8 cellular contexts compared by ENCODE assay signal in genomic region chr14:23989734-23990445, GRCh38. TPM values are rescaled to one million over a fixed set of nuclear protein-coding genes. Genes with fewer than 3 reads are reported as not detected.
DNase-seq lines count a peak whose midpoint lies in the region; ATAC-seq and TF ChIP-seq lines count a peak whose summit lies in the region.
"Not testable (repeated sequence)": the region's sequence is repeated elsewhere in the genome, so short reads cannot be mapped to it uniquely, and the experiment has no call there.

No MANE protein-coding gene starts in this region.

- not testable (repeated sequence) for TF ChIP-seq CTCF in OCI-LY3 (IDR thresholded peaks at IDR 0.05; ENCODE audit: low read depth, low read length); endodermal cell (conservative IDR thresholded peaks at IDR 0.05)

- not testable (repeated sequence) for H3K36me3 ChIP-seq in CD8-positive, alpha-beta memory T cell (ENCODE audit: insufficient read depth, low read length); OCI-LY3 (replicated peaks; ENCODE audit: low read depth, low read length); endodermal cell (ENCODE audit: control insufficient read depth, insufficient read depth, low read length)
- peaks cover 18% of the 10 kb centered on the region for H3K36me3 ChIP-seq in KOPT-K1 (ENCODE audit: insufficient read depth, low read length)

- H3K9ac ChIP-seq in OCI-LY3 (ENCODE audit: low read length): peak overlapping the region; percentile 81; the same call in 1 of the 2 replicates
- H3K9ac ChIP-seq in endodermal cell (ENCODE audit: extremely low read depth, low read length, poor library complexity, severe bottlenecking): not testable (repeated sequence)

- POLR2A ChIA-PET in CD8-positive, alpha-beta memory T cell (lab: Charles Lee): interaction anchor here (0.6 kb wide), 1 partner anchor 68 kb away, joined by 3 read pairs; no protein-coding TSS in a partner anchor

- H3K4me2 ChIP-seq in OCI-LY3 (ENCODE audit: low read length): peak overlapping the region; percentile 99

- H3K36me3 Mint-ChIP-seq in CD8-positive, alpha-beta memory T cell; activated T-helper 1 cell treated with anti-CD3 and anti-CD28 coated beads, Interleukin-12 subunit alpha, Interleukin-12 subunit beta, Interleukin-2, Interleukin-4 antibody, amounts not matched to agents 30 ng/mL and 10 ng/mL and 1 ng/mL, durations not matched to agents 14 hours and 24 hours and 36 hours (ENCODE audit: low read depth); endodermal cell (ENCODE audit: low read depth): not testable (repeated sequence)

- intact Hi-C loops in activated T-helper 1 cell treated with anti-CD3 and anti-CD28 coated beads, Interleukin-12 subunit alpha, Interleukin-12 subunit beta, Interleukin-2, Interleukin-4 antibody, amounts not matched to agents 30 ng/mL and 10 ng/mL and 1 ng/mL, durations not matched to agents 14 hours and 24 hours and 36 hours (cut with micrococcal nuclease): loop anchor here (1.0 to 5.0 kb wide), 2 partner anchors 63 to 102 kb away; partner anchors contain the start of gene PCK2

- H3K4me1 ChIP-seq in CD8-positive, alpha-beta memory T cell (ENCODE audit: insufficient read depth, low read length); endodermal cell (ENCODE audit: control insufficient read depth, insufficient read depth, low read length): not testable (repeated sequence)
- peaks cover 11% of the 10 kb centered on the region for H3K4me1 ChIP-seq in OCI-LY3 (ENCODE audit: low read length)

- H3K27me3 Mint-ChIP-seq in CD8-positive, alpha-beta memory T cell; activated T-helper 1 cell treated with anti-CD3 and anti-CD28 coated beads, Interleukin-12 subunit alpha, Interleukin-12 subunit beta, Interleukin-2, Interleukin-4 antibody, amounts not matched to agents 30 ng/mL and 10 ng/mL and 1 ng/mL, durations not matched to agents 14 hours and 24 hours and 36 hours (ENCODE audit: insufficient read depth); endodermal cell (ENCODE audit: insufficient read depth): not testable (repeated sequence)

- H3K9me3 ChIP-seq in CD8-positive, alpha-beta memory T cell (ENCODE audit: low read length); KOPT-K1 (ENCODE audit: insufficient read depth, low read length, poor library complexity, severe bottlenecking); OCI-LY3 (ENCODE audit: insufficient read depth, low read length); endodermal cell (ENCODE audit: control insufficient read depth, low read length): not testable (repeated sequence)

- CTCF ChIA-PET in CD8-positive, alpha-beta memory T cell (lab: Charles Lee): interaction anchor here (1.3 to 1.9 kb wide), 3 partner anchors 69 to 119 kb away, joined by 3 to 7 read pairs (median 4); no protein-coding TSS in a partner anchor

- not testable (repeated sequence) for H3K9me3 Mint-ChIP-seq in CD8-positive, alpha-beta memory T cell; activated T-helper 1 cell treated with anti-CD3 and anti-CD28 coated beads, Interleukin-12 subunit alpha, Interleukin-12 subunit beta, Interleukin-2, Interleukin-4 antibody, amounts not matched to agents 30 ng/mL and 10 ng/mL and 1 ng/mL, durations not matched to agents 14 hours and 24 hours and 36 hours; endodermal cell

- H2AFZ ChIP-seq in OCI-LY3 (ENCODE audit: low read depth, low read length): not testable (repeated sequence)

- H3K27ac ChIP-seq in CD8-positive, alpha-beta memory T cell (ENCODE audit: low read depth, low read length); endodermal cell (ENCODE audit: low read depth, low read length): not testable (repeated sequence)
- H3K27ac ChIP-seq in KOPT-K1 (ENCODE audit: low read depth, low read length, poor library complexity, severe bottlenecking) (peak overlapping the region; percentile 88), OCI-LY3 (ENCODE audit: low read length) (peak overlapping the region; percentile 30)

- H4K20me1 ChIP-seq in OCI-LY3 (ENCODE audit: insufficient read depth, low read length): not testable (repeated sequence)

- DNase-seq in CD8-positive, alpha-beta memory T cell; activated T-helper 1 cell treated with anti-CD3 and anti-CD28 coated beads, Interleukin-12 subunit alpha, Interleukin-12 subunit beta, Interleukin-2, Interleukin-4 antibody, amounts not matched to agents 30 ng/mL and 10 ng/mL and 1 ng/mL, durations not matched to agents 14 hours and 24 hours and 36 hours (ENCODE audit: low spot score); endodermal cell: not testable (repeated sequence)
- DNase-seq in mucosa of gallbladder (ENCODE audit: low spot score): peak; percentile 77
- peak; percentile 39 for DNase-seq in stimulated activated CD8-positive, alpha-beta memory T cell treated with anti-CD3 and anti-CD28 coated beads, Interleukin-4, amount 100 ng/mL, for 48 hours

- not testable (repeated sequence) for H3K79me2 ChIP-seq in OCI-LY3 (ENCODE audit: low read length)

- peaks cover 15 to 22% (median 19%) of the 10 kb centered on the region in 3 donors for H3K4me1 Mint-ChIP-seq in CD8-positive, alpha-beta memory T cell
- H3K4me1 Mint-ChIP-seq in activated T-helper 1 cell treated with anti-CD3 and anti-CD28 coated beads, Interleukin-12 subunit alpha, Interleukin-12 subunit beta, Interleukin-2, Interleukin-4 antibody, amounts not matched to agents 30 ng/mL and 10 ng/mL and 1 ng/mL, durations not matched to agents 14 hours and 24 hours and 36 hours (ENCODE audit: low read depth): peaks cover 25% of the 10 kb centered on the region
- not testable (repeated sequence) for H3K4me1 Mint-ChIP-seq in endodermal cell

- ATAC-seq in GM18868 (IDR thresholded peaks at IDR 0.05; ENCODE audit: unreplicated experiment): peak; percentile 50

- not testable (repeated sequence) for H3K27me3 ChIP-seq in CD8-positive, alpha-beta memory T cell (ENCODE audit: insufficient read depth, low read length, poor library complexity, severe bottlenecking); OCI-LY3 (ENCODE audit: low read depth, low read length); endodermal cell (ENCODE audit: control insufficient read depth, insufficient read depth, low read length, poor library complexity, severe bottlenecking)

- H3K27ac Mint-ChIP-seq in CD8-positive, alpha-beta memory T cell: peak overlapping the region; percentile 4 to 98 (median 86)
- H3K27ac Mint-ChIP-seq in activated T-helper 1 cell treated with anti-CD3 and anti-CD28 coated beads, Interleukin-12 subunit alpha, Interleukin-12 subunit beta, Interleukin-2, Interleukin-4 antibody, amounts not matched to agents 30 ng/mL and 10 ng/mL and 1 ng/mL, durations not matched to agents 14 hours and 24 hours and 36 hours: peak overlapping the region; percentile 88
- not testable (repeated sequence) for H3K27ac Mint-ChIP-seq in endodermal cell

- not testable (repeated sequence) for H3K4me3 ChIP-seq in CD8-positive, alpha-beta memory T cell (ENCODE audit: low read length); endodermal cell (ENCODE audit: low read length)
- peak overlapping the region; percentile 90 for H3K4me3 ChIP-seq in OCI-LY3 (ENCODE audit: low read length)

- peak overlapping the region; percentile 79 to 90 (median 85) for H3K4me3 Mint-ChIP-seq in CD8-positive, alpha-beta memory T cell
- peak overlapping the region; percentile 83 for H3K4me3 Mint-ChIP-seq in activated T-helper 1 cell treated with anti-CD3 and anti-CD28 coated beads, Interleukin-12 subunit alpha, Interleukin-12 subunit beta, Interleukin-2, Interleukin-4 antibody, amounts not matched to agents 30 ng/mL and 10 ng/mL and 1 ng/mL, durations not matched to agents 14 hours and 24 hours and 36 hours
- peak overlapping the region; percentile 49 for H3K4me3 Mint-ChIP-seq in endodermal cell

- WGBS in endodermal cell (ENCODE audit: insufficient coverage in 1 of 2, insufficient read length in 1 of 2), 2 experiments: 92 to 100% methylated on average over 6 to 21 of the region's 21 CpGs

RNA-seq across cellular contexts. Expression of gene DHRS4L2, which starts 1.2 kb away (rescaled TPM):
- 10 to 100 TPM; 21.1 to 23.4 TPM for total RNA-seq in CD8-positive, alpha-beta memory T cell
- polyA plus RNA-seq in CD8-positive, alpha-beta memory T cell: 18.4 TPM
- 17.9 and 20.9 TPM in 2 replicates for total RNA-seq in activated T-helper 1 cell treated with anti-CD3 and anti-CD28 coated beads, Interleukin-12 subunit alpha, Interleukin-12 subunit beta, Interleukin-2, Interleukin-4 antibody, amounts not matched to agents 30 ng/mL and 10 ng/mL and 1 ng/mL, durations not matched to agents 14 hours and 24 hours and 36 hours
- total RNA-seq in endodermal cell: 10 to 100 TPM; 16.7 to 17.3 TPM
- polyA plus RNA-seq in endodermal cell (2013, experiment 1 of 2): 12.6 TPM
- 11.5 TPM for polyA plus RNA-seq in endodermal cell (2013, experiment 2 of 2)
- 12.0 TPM for total RNA-seq in mucosa of gallbladder

RNA-seq across cellular contexts. Expression of gene DHRS4, which starts 36.3 kb away (rescaled TPM):
- total RNA-seq in CD8-positive, alpha-beta memory T cell: 10 to 100 TPM; 24.0 to 25.2 TPM
- polyA plus RNA-seq in CD8-positive, alpha-beta memory T cell: 42.0 TPM
- 13.9 and 18.4 TPM in 2 replicates for total RNA-seq in activated T-helper 1 cell treated with anti-CD3 and anti-CD28 coated beads, Interleukin-12 subunit alpha, Interleukin-12 subunit beta, Interleukin-2, Interleukin-4 antibody, amounts not matched to agents 30 ng/mL and 10 ng/mL and 1 ng/mL, durations not matched to agents 14 hours and 24 hours and 36 hours
- total RNA-seq in endodermal cell (10 to 100 TPM; 18.3 to 20.9 TPM), mucosa of gallbladder (28.5 TPM)
- polyA plus RNA-seq in endodermal cell (2013, experiment 1 of 2): 13.4 TPM
- 11.0 TPM for polyA plus RNA-seq in endodermal cell (2013, experiment 2 of 2)
